Comparison of ENCODE assay signal across 8 cellular contexts in genomic region chr3:148990211-148990610, GRCh38. TPM values are rescaled to one million over a fixed set of nuclear protein-coding genes. Genes with fewer than 3 reads are reported as not detected.
DNase-seq lines count a peak whose midpoint lies in the region; ATAC-seq and TF ChIP-seq lines count a peak whose summit lies in the region.

No MANE protein-coding gene starts in this region.

- H3K4me3 ChIP-seq in stomach = no peak overlapping the region

- H3K36me3 ChIP-seq in stomach = peaks cover 5 to 12% (median 11%) of the 10 kb centered on the region in 4 donors

- H3K27ac ChIP-seq in stomach = peak overlapping the region in 4 of 5 donors; percentile 96 to 97 (median 96)

- peaks cover 20% of the 10 kb centered on the region for H3K4me1 Mint-ChIP-seq in activated CD4-positive, alpha-beta T cell treated with anti-CD3 and anti-CD28 coated beads for 36 hours
- H3K4me1 Mint-ChIP-seq in activated T-helper 17 cell treated with anti-CD3 and anti-CD28 coated beads, Interleukin-2, amount 50 U/mL, for 72 hours = peaks cover 8% of the 10 kb centered on the region

- no peak for DNase-seq in activated CD4-positive, alpha-beta T cell treated with anti-CD3 and anti-CD28 coated beads for 36 hours
- no peak for DNase-seq in activated CD4-positive, alpha-beta T cell treated with anti-CD3 and anti-CD28 coated beads, Interleukin-2, amount 50 U/mL, for 48 hours
- DNase-seq in stomach = no peak
- no peak for DNase-seq in RKO (ENCODE audit: low spot score)
- DNase-seq in activated gamma-delta T cell (lab: John Stamatoyannopoulos, UW) = no peak
- no peak for DNase-seq in NCI-H2196 treated with DMSO at 0.1 percent for 48 hours (lab: John Stamatoyannopoulos, UW; ENCODE audit: unreplicated experiment)

- CTCF ChIA-PET in activated CD4-positive, alpha-beta T cell treated with anti-CD3 and anti-CD28 coated beads for 36 hours (lab: Charles Lee) = interaction anchor here (0.7 to 1.5 kb wide), 2 partner anchors 11 to 215 kb away, joined by 3 read pairs; no protein-coding TSS in a partner anchor

- ATAC-seq in activated CD4-positive, alpha-beta T cell treated with anti-CD3 and anti-CD28 coated beads for 36 hours = peak; percentile 41
- peak; percentile 34 for ATAC-seq in HG03108 (IDR thresholded peaks at IDR 0.05; ENCODE audit: unreplicated experiment)
- peak; percentile 68 for ATAC-seq in activated T-helper 17 cell treated with anti-CD3 and anti-CD28 coated beads, Interleukin-2, amount 50 U/mL, for 72 hours (replicated peaks)

- intact Hi-C loops in activated CD4-positive, alpha-beta T cell treated with anti-CD3 and anti-CD28 coated beads for 36 hours (cut with DNase I, micrococcal nuclease) = loop anchor here (2.0 to 5.0 kb wide), 3 partner anchors 52 to 762 kb away; partner anchors contain the start of genes HLTF (in 2 of the 2) and COMMD2 (in 1 of the 2)
- intact Hi-C loops in stomach (cut with DNase I; ENCODE audit: low total_unique reads) = no loop called here

- H3K9me3 ChIP-seq in stomach = no peaks in the 10 kb centered on the region

- H3K27ac Mint-ChIP-seq in activated CD4-positive, alpha-beta T cell treated with anti-CD3 and anti-CD28 coated beads for 36 hours = peak overlapping the region; percentile 78
- peak overlapping the region; percentile 87 for H3K27ac Mint-ChIP-seq in activated T-helper 17 cell treated with anti-CD3 and anti-CD28 coated beads, Interleukin-2, amount 50 U/mL, for 72 hours

- H3K27me3 ChIP-seq in stomach = no peaks in the 10 kb centered on the region

- H3K4me1 ChIP-seq in stomach = peaks cover 14 to 38% (median 23%) of the 10 kb centered on the region in 4 donors

- no peak for TF ChIP-seq CTCF in stomach (IDR thresholded peaks at IDR 0.05)

- H3K36me3 Mint-ChIP-seq in activated CD4-positive, alpha-beta T cell treated with anti-CD3 and anti-CD28 coated beads for 36 hours (ENCODE audit: low read depth) = peaks cover 3% of the 10 kb centered on the region
- peaks cover 6% of the 10 kb centered on the region for H3K36me3 Mint-ChIP-seq in activated T-helper 17 cell treated with anti-CD3 and anti-CD28 coated beads, Interleukin-2, amount 50 U/mL, for 72 hours (ENCODE audit: low read depth)

- no peaks in the 10 kb centered on the region for H3K27me3 Mint-ChIP-seq in activated CD4-positive, alpha-beta T cell treated with anti-CD3 and anti-CD28 coated beads for 36 hours
- H3K27me3 Mint-ChIP-seq in activated T-helper 17 cell treated with anti-CD3 and anti-CD28 coated beads, Interleukin-2, amount 50 U/mL, for 72 hours = no peaks in the 10 kb centered on the region

- H3K9me3 Mint-ChIP-seq in activated CD4-positive, alpha-beta T cell treated with anti-CD3 and anti-CD28 coated beads for 36 hours (ENCODE audit: low read depth) = no peaks in the 10 kb centered on the region
- no peaks in the 10 kb centered on the region for H3K9me3 Mint-ChIP-seq in activated T-helper 17 cell treated with anti-CD3 and anti-CD28 coated beads, Interleukin-2, amount 50 U/mL, for 72 hours

- WGBS in stomach, 5 donors = 54 to 62% (median 56%) methylated on average over 4 of the region's 4 CpGs

- TF ChIP-seq EP300 in stomach (IDR thresholded peaks at IDR 0.05) = no peak

- no peak for TF ChIP-seq POLR2A in stomach (IDR thresholded peaks at IDR 0.05)

- POLR2A ChIA-PET in activated CD4-positive, alpha-beta T cell treated with anti-CD3 and anti-CD28 coated beads for 36 hours (lab: Charles Lee) = interaction anchor here (0.6 kb wide), 2 partner anchors 10 to 87 kb away, joined by 3 to 4 read pairs; no protein-coding TSS in a partner anchor

- H3K4me3 Mint-ChIP-seq in activated CD4-positive, alpha-beta T cell treated with anti-CD3 and anti-CD28 coated beads for 36 hours = peak overlapping the region; percentile 76
- peak overlapping the region; percentile 81 for H3K4me3 Mint-ChIP-seq in activated T-helper 17 cell treated with anti-CD3 and anti-CD28 coated beads, Interleukin-2, amount 50 U/mL, for 72 hours

RNA-seq across cellular contexts. Expression of gene GYG1, which starts 1.1 kb away (rescaled TPM):
- total RNA-seq in activated CD4-positive, alpha-beta T cell treated with anti-CD3 and anti-CD28 coated beads for 36 hours = 10 to 100 TPM; 13.3 to 14.0 TPM
- 10 to 100 TPM; 17.1 to 37.4 TPM for total RNA-seq in activated T-helper 17 cell treated with anti-CD3 and anti-CD28 coated beads, Interleukin-2, amount 50 U/mL, for 72 hours
- total RNA-seq in stomach = 100 to 1,000 TPM in 1 of 5 donors, 10 to 100 TPM in 3, 1 to 10 TPM in 1; 4.9 to 169 (median 32.1) TPM
- polyA plus RNA-seq in stomach = 10 to 100 TPM; 36.5 to 56.5 (median 39.7) TPM
